In the genomic region with DNA sequence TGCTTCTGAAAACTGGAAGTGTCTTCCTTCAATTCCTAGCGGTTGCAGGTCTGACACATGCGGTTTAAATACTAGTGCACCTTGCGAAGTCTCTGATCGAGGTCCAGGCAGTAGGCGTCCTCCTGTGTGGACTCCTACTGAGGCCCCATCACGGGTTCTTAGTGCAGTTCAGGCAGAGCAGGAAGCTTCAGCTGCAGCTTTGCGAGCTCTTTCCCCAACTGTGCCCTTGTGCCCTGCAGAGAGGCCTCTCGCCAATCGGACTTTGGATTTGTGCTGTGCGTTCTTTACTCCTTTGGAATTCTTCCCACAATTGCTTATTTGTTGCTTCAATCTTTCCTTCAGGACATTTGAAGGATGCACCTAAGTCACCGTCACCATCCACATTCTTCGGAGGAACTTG, we compare ENCODE assay signal across 27 cellular contexts.
"Had no signal": no experiment of that assay in that cellular context is flagged by ENCODE, and none has a peak within 500 bp of the region (broad histone marks: within the 10 kb centered on the region; RNA-seq: fewer than 3 reads in every experiment).

No MANE protein-coding gene starts in this region.

- H3K27me3 ChIP-seq: brain microvascular endothelial cell, SJCRH30 had no signal

- H3K9me3 ChIP-seq: SJCRH30 had no signal

- ATAC-seq: activated CD8-positive, alpha-beta memory T cell treated with anti-CD3 and anti-CD28 coated beads, Interleukin-2, amount 10 ng/mL, durations not matched to agents 7 days and 5 days; Panc1 had no signal

- H3K27ac ChIP-seq: brain microvascular endothelial cell, SJCRH30, SK-N-MC, VCaP had no signal

- H3K4me3 ChIP-seq: SJCRH30, SK-N-MC had no signal

- DNase-seq: activated B cell treated with CpG ODN at 0.5 μM for 24 hours; activated CD4-positive, alpha-beta memory T cell treated with anti-CD3 and anti-CD28 coated beads, Interleukin-2, amount 10 ng/mL, durations not matched to agents 7 days and 5 days; activated CD4-positive, alpha-beta T cell treated with anti-CD3 and anti-CD28 coated beads for 1 hour; activated CD4-positive, alpha-beta T cell treated with anti-CD3 and anti-CD28 coated beads for 48 hours; activated CD8-positive, alpha-beta memory T cell treated with anti-CD3 and anti-CD28 coated beads for 24 hours; activated CD8-positive, alpha-beta memory T cell treated with anti-CD3 and anti-CD28 coated beads, Interleukin-2, amount 10 ng/mL, durations not matched to agents 7 days and 5 days; activated CD8-positive, alpha-beta memory T cell treated with anti-CD3 and anti-CD28 coated beads, Interleukin-2, amount 50 U/mL, for 48 hours; activated effector memory CD4-positive, alpha-beta T cell treated with Interleukin-2 at 50 U/mL for 16 hours; activated naive CD4-positive, alpha-beta T cell treated with anti-CD3 and anti-CD28 coated beads, Interleukin-2, amount 50 U/mL, for 16 hours; activated naive CD8-positive, alpha-beta T cell treated with anti-CD3 and anti-CD28 coated beads for 36 hours; activated T-cell treated with anti-CD3 and anti-CD28 coated beads, Interleukin-2, amount 50 U/mL, for 48 hours; amniotic stem cell; aorta; brain microvascular endothelial cell; MM.1S; MV-4-11; NCI-H1092; NCI-H1436 treated with DMSO at 0.1 percent for 48 hours; NCI-H1694 treated with DMSO at 0.1 percent for 48 hours; NCI-H2029; NCI-H345; NCI-H524 treated with DMSO at 0.1 percent for 48 hours; SHP77; SJCRH30 had no signal

- H3K4me1 ChIP-seq: SJCRH30 had no signal
